21 cellular contexts compared by ENCODE assay signal in the genomic region with DNA sequence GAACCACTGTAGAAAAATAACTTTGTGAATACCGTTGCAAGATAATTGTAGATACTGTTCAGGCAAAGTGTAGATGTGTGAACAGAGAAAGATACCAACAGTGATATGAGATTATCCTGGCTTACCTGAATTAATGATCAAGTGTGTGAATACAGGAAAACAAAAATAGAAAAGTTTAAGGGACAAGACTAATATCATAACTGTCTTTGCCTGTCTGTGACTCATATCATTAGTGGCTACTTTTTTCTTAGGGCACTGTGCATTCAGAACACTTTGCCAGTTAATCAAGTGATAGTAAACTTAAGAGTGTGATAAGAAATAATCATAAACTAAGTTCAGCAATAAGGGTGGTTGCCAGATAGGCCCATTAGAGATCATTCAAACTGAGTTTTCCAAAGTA.
DNase-seq lines count a peak whose midpoint lies in the region; ATAC-seq and TF ChIP-seq lines count a peak whose summit lies in the region.
"Had no signal": no experiment of that assay in that cellular context is flagged by ENCODE, and none has a peak within 500 bp of the region (broad histone marks: within the 10 kb centered on the region; RNA-seq: fewer than 3 reads in every experiment).

No MANE protein-coding gene starts in this region.

- no peaks in the 10 kb centered on the region for H3K36me3 ChIP-seq in neural progenitor cell
- H3K36me3 ChIP-seq: BLaER1 treated with 17β-estradiol and CSF1 and Interleukin-3, amounts not matched to agents 10 nM and 100 nM had no signal

- H3K4me1 ChIP-seq in neural progenitor cell: no peaks in the 10 kb centered on the region
- H3K4me1 ChIP-seq: BLaER1 treated with 17β-estradiol and CSF1 and Interleukin-3, amounts not matched to agents 10 nM and 100 nM had no signal

- H3K9me3 Mint-ChIP-seq in activated T-cell treated with anti-CD3 and anti-CD28 coated beads, Interleukin-2, amount 50 U/mL, for 72 hours: no peaks in the 10 kb centered on the region
- H3K9me3 Mint-ChIP-seq in activated CD4-positive, alpha-beta memory T cell treated with anti-CD3 and anti-CD28 coated beads for 36 hours: no peaks in the 10 kb centered on the region
- H3K9me3 Mint-ChIP-seq in neural progenitor cell: no peaks in the 10 kb centered on the region

- H3K9ac ChIP-seq in neural progenitor cell: no peak overlapping the region
- H3K9ac ChIP-seq: BLaER1 treated with 17β-estradiol and CSF1 and Interleukin-3, amounts not matched to agents 10 nM and 100 nM; GM23248 had no signal

- H3K4me2 ChIP-seq in neural progenitor cell: no peak overlapping the region
- H3K4me2 ChIP-seq: BLaER1 treated with 17β-estradiol and CSF1 and Interleukin-3, amounts not matched to agents 10 nM and 100 nM had no signal

- H3F3A ChIP-seq in neural progenitor cell (ENCODE audit: low read depth): no peaks in the 10 kb centered on the region

- H3K27me3 Mint-ChIP-seq in activated T-cell treated with anti-CD3 and anti-CD28 coated beads, Interleukin-2, amount 50 U/mL, for 72 hours (ENCODE audit: low read depth): no peaks in the 10 kb centered on the region
- no peaks in the 10 kb centered on the region for H3K27me3 Mint-ChIP-seq in activated CD4-positive, alpha-beta memory T cell treated with anti-CD3 and anti-CD28 coated beads for 36 hours
- H3K27me3 Mint-ChIP-seq in neural progenitor cell (ENCODE audit: insufficient read depth, low read depth): no peaks in the 10 kb centered on the region

- no peak overlapping the region for H3K4me3 Mint-ChIP-seq in activated T-cell treated with anti-CD3 and anti-CD28 coated beads, Interleukin-2, amount 50 U/mL, for 72 hours
- no peak overlapping the region for H3K4me3 Mint-ChIP-seq in activated CD4-positive, alpha-beta memory T cell treated with anti-CD3 and anti-CD28 coated beads for 36 hours
- H3K4me3 Mint-ChIP-seq in neural progenitor cell: no peak overlapping the region

- TF ChIP-seq CTCF in neural progenitor cell (IDR thresholded peaks at IDR 0.05): no peak

- H3K79me2 ChIP-seq in neural progenitor cell (ENCODE audit: low read depth): no peaks in the 10 kb centered on the region

- H3K36me3 Mint-ChIP-seq in activated T-cell treated with anti-CD3 and anti-CD28 coated beads, Interleukin-2, amount 50 U/mL, for 72 hours (ENCODE audit: insufficient read depth in 2 of 2): no peaks in the 10 kb centered on the region
- H3K36me3 Mint-ChIP-seq in activated CD4-positive, alpha-beta memory T cell treated with anti-CD3 and anti-CD28 coated beads for 36 hours: no peaks in the 10 kb centered on the region
- H3K36me3 Mint-ChIP-seq in neural progenitor cell: no peaks in the 10 kb centered on the region

- H2AFZ ChIP-seq in neural progenitor cell (replicated peaks): no peak overlapping the region
- H2AFZ ChIP-seq: GM23248 had no signal

- no peak overlapping the region for H3K4me3 ChIP-seq in neural progenitor cell
- H3K4me3 ChIP-seq: BLaER1 treated with 17β-estradiol and CSF1 and Interleukin-3, amounts not matched to agents 10 nM and 100 nM; GM23248; K562 had no signal

- H3K4me1 Mint-ChIP-seq in activated T-cell treated with anti-CD3 and anti-CD28 coated beads, Interleukin-2, amount 50 U/mL, for 72 hours (ENCODE audit: low read depth): no peaks in the 10 kb centered on the region
- no peaks in the 10 kb centered on the region for H3K4me1 Mint-ChIP-seq in activated CD4-positive, alpha-beta memory T cell treated with anti-CD3 and anti-CD28 coated beads for 36 hours (ENCODE audit: low read depth)
- H3K4me1 Mint-ChIP-seq in neural progenitor cell: no peaks in the 10 kb centered on the region

- CTCF ChIA-PET in activated CD4-positive, alpha-beta memory T cell treated with anti-CD3 and anti-CD28 coated beads for 36 hours (lab: Charles Lee): no interaction called here

- no peaks in the 10 kb centered on the region for H3K9me3 ChIP-seq in neural progenitor cell (ENCODE audit: low read depth)
- H3K9me3 ChIP-seq: BLaER1 treated with 17β-estradiol and CSF1 and Interleukin-3, amounts not matched to agents 10 nM and 100 nM had no signal

- H3K27me3 ChIP-seq in neural progenitor cell: no peaks in the 10 kb centered on the region
- H3K27me3 ChIP-seq: BLaER1 treated with 17β-estradiol and CSF1 and Interleukin-3, amounts not matched to agents 10 nM and 100 nM had no signal

- DNase-seq in activated T-cell treated with anti-CD3 and anti-CD28 coated beads, Interleukin-2, amount 50 U/mL, for 72 hours: no peak
- no peak for DNase-seq in activated T-cell treated with anti-CD3 and anti-CD28 coated beads, Interleukin-2, amount 50 U/mL, for 1 hour
- DNase-seq in activated CD4-positive, alpha-beta memory T cell treated with anti-CD3 and anti-CD28 coated beads for 36 hours: no peak
- DNase-seq in neural progenitor cell (ENCODE audit: low spot score): no peak
- DNase-seq: 8988T; DND-41; GM23248; HCEC 1CT; NCI-H1417 treated with DMSO at 0.1 percent for 48 hours; NCI-H2029; NCI-H2171 treated with DMSO at 0.1 percent for 48 hours; NCI-H446 treated with DMSO at 0.1 percent for 48 hours; NK-92 treated with Interleukin-12 subunit alpha and Interleukin-12 subunit beta, amount 100 ng/mL, for 24 hours; SHP77 treated with DMSO at 0.1 percent for 48 hours had no signal

- H3K27ac ChIP-seq in neural progenitor cell: no peak overlapping the region
- H3K27ac ChIP-seq: BLaER1 treated with 17β-estradiol and CSF1 and Interleukin-3, amounts not matched to agents 10 nM and 100 nM; GM23248 had no signal

- H4K20me1 ChIP-seq in neural progenitor cell (ENCODE audit: low read depth): no peaks in the 10 kb centered on the region
- H4K20me1 ChIP-seq: BLaER1 treated with 17β-estradiol and CSF1 and Interleukin-3, amounts not matched to agents 10 nM and 100 nM had no signal

- POLR2A ChIA-PET in activated CD4-positive, alpha-beta memory T cell treated with anti-CD3 and anti-CD28 coated beads for 36 hours (lab: Charles Lee): no interaction called here

- no peak for ATAC-seq in activated T-cell treated with anti-CD3 and anti-CD28 coated beads, Interleukin-2, amount 50 U/mL, for 72 hours (replicated peaks in 1 of 2)
- ATAC-seq in GM21619 (IDR thresholded peaks at IDR 0.05; ENCODE audit: unreplicated experiment) (peak; percentile 50), HG03378 (IDR thresholded peaks at IDR 0.05; ENCODE audit: unreplicated experiment) (peak; percentile 69), GM19324 (IDR thresholded peaks at IDR 0.05; ENCODE audit: low FRiP score, unreplicated experiment) (no peak), HG03280 (IDR thresholded peaks at IDR 0.05; ENCODE audit: unreplicated experiment) (no peak)
- ATAC-seq: K562, SK-N-SH treated with all-trans-retinoic acid at 6 μM for 48 hours had no signal

- peak overlapping the region; percentile 46 for H3K27ac Mint-ChIP-seq in activated T-cell treated with anti-CD3 and anti-CD28 coated beads, Interleukin-2, amount 50 U/mL, for 72 hours
- H3K27ac Mint-ChIP-seq in activated CD4-positive, alpha-beta memory T cell treated with anti-CD3 and anti-CD28 coated beads for 36 hours: no peak overlapping the region
- H3K27ac Mint-ChIP-seq in neural progenitor cell: no peak overlapping the region

- intact Hi-C loops in activated CD4-positive, alpha-beta memory T cell treated with anti-CD3 and anti-CD28 coated beads for 36 hours (cut with micrococcal nuclease): no loop called here

Comparison
In these comparisons a context has a peak if more than half of its experiments do, and no peak if none do; other contexts are left out.
1. ATAC-seq: peak in GM21619 (single experiment) and HG03378 (single experiment); none in activated T-cell treated with anti-CD3 and anti-CD28 coated beads, Interleukin-2, amount 50 U/mL, for 72 hours (0 of 2), GM19324 (single experiment) and HG03280 (single experiment).